In genomic region chr6:28353981-28354676, GRCh38 we compare ENCODE assay signal across 9 cellular contexts. TPM values are rescaled to one million over a fixed set of nuclear protein-coding genes. Genes with fewer than 3 reads are reported as not detected.
DNase-seq lines count a peak whose midpoint lies in the region; ATAC-seq and TF ChIP-seq lines count a peak whose summit lies in the region.
"Had no signal": no experiment of that assay in that cellular context is flagged by ENCODE, and none has a peak within 500 bp of the region (broad histone marks: within the 10 kb centered on the region; RNA-seq: fewer than 3 reads in every experiment).

No MANE protein-coding gene starts in this region.

- no peak for ATAC-seq in GM23338

- H3K79me2 ChIP-seq in GM23338 (replicated peaks; ENCODE audit: insufficient read depth) = peaks cover 51% of the 10 kb centered on the region

- no peak overlapping the region for H2AFZ ChIP-seq in GM23338

- H3K4me3 ChIP-seq in right atrium auricular region = peak overlapping the region in 1 of 2 donors; percentile 30
- H3K4me3 ChIP-seq in GM23338 = no peak overlapping the region

- H3F3A ChIP-seq in GM23338 (replicated peaks; ENCODE audit: low read depth) = no peaks in the 10 kb centered on the region

- peak overlapping the region; percentile 92 for H3K27ac ChIP-seq in angular gyrus (ENCODE audit: low read depth, low read length)
- H3K27ac ChIP-seq in right atrium auricular region = peak overlapping the region; percentile 82 to 84
- H3K27ac ChIP-seq in substantia nigra (ENCODE audit: low read depth, low read length, poor library complexity, severe bottlenecking) = peak overlapping the region; percentile 1
- no peak overlapping the region for H3K27ac ChIP-seq in GM23338 (ENCODE audit: low read depth)

- H3K9me3 Mint-ChIP-seq in GM23338 = peaks cover 20% of the 10 kb centered on the region; the same call in 2 of the 3 replicates

- H3K27me3 Mint-ChIP-seq in GM23338 (ENCODE audit: insufficient read depth, low read depth, poor library complexity) = peaks cover 12% of the 10 kb centered on the region

- no peak overlapping the region for H3K4me3 Mint-ChIP-seq in GM23338

- peak; percentile 10 for DNase-seq in NCI-H1092 (lab: John Stamatoyannopoulos, UW)
- DNase-seq in right atrium auricular region (ENCODE audit: low spot score) = no peak
- DNase-seq in substantia nigra (lab: John Stamatoyannopoulos, UW) = peak in 20 of 49 donors; percentile 1 to 68 (median 8)
- DNase-seq in stimulated activated CD4-positive, alpha-beta T cell treated with anti-CD3 and anti-CD28 coated beads, Interleukin-4, amount 100 ng/mL, for 1 hour = no peak
- no peak for DNase-seq in NCI-H2107 (lab: John Stamatoyannopoulos, UW)
- no peak for DNase-seq in GM23338 (ENCODE audit: low spot score)
- DNase-seq in DMS114 treated with DMSO at 0.1 percent for 48 hours (lab: John Stamatoyannopoulos, UW; ENCODE audit: unreplicated experiment) = no peak
- DNase-seq: activated CD4-positive, alpha-beta T cell treated with anti-CD3 and anti-CD28 coated beads, Interleukin-2, amount 50 U/mL, for 1 hour had no signal

- H3K36me3 ChIP-seq in right atrium auricular region = no peaks in the 10 kb centered on the region
- no peaks in the 10 kb centered on the region for H3K36me3 ChIP-seq in GM23338 (ENCODE audit: insufficient read depth)

- H3K27me3 ChIP-seq in right atrium auricular region (no peaks in the 10 kb centered on the region), GM23338 (ENCODE audit: insufficient read depth) (no peaks in the 10 kb centered on the region)

- H3K4me2 ChIP-seq in GM23338 = no peak overlapping the region

- TF ChIP-seq CTCF in right atrium auricular region (IDR thresholded peaks at IDR 0.05) = no peak
- TF ChIP-seq CTCF in GM23338 (conservative IDR thresholded peaks at IDR 0.05; ENCODE audit: low read depth in 2 of 2) = no peak

- peaks cover 8% of the 10 kb centered on the region; the same call in 1 of the 2 replicates for H4K20me1 ChIP-seq in GM23338 (replicated peaks; ENCODE audit: insufficient read depth)

- no peaks in the 10 kb centered on the region for H3K9me2 ChIP-seq in GM23338 (ENCODE audit: insufficient read depth)

- H3K9me3 ChIP-seq in right atrium auricular region = no peaks in the 10 kb centered on the region

- H3K27ac Mint-ChIP-seq in GM23338 = no peak overlapping the region

- peaks cover 37% of the 10 kb centered on the region for H3K36me3 Mint-ChIP-seq in GM23338 (ENCODE audit: low read depth)

- H3K4me1 ChIP-seq in right atrium auricular region (peaks cover 0 to 33% of the 10 kb centered on the region in 2 donors), GM23338 (ENCODE audit: insufficient read depth) (peaks cover 14% of the 10 kb centered on the region)

- peaks cover 28% of the 10 kb centered on the region for H3K4me1 Mint-ChIP-seq in GM23338

TF ChIP-seq in GM23338, 12 proteins besides CTCF, POLR2A, EP300 and RAD21 (continues in another document):
- TF ChIP-seq JUNB (IDR thresholded peaks at IDR 0.05; ENCODE audit: unreplicated experiment) (no peak), STAT1 (IDR thresholded peaks at IDR 0.05; ENCODE audit: unreplicated experiment) (no peak), REST (IDR thresholded peaks at IDR 0.05; ENCODE audit: unreplicated experiment) (no peak), CREB1 (CRISPR knock-in tag; IDR thresholded peaks at IDR 0.05; ENCODE audit: low read depth) (no peak), ZNF114 (CRISPR knock-in tag; IDR thresholded peaks at IDR 0.05) (no peak), NANOG (IDR thresholded peaks at IDR 0.05; ENCODE audit: borderline replicate concordance) (no peak)
- TF ChIP-seq, protein P1, sequence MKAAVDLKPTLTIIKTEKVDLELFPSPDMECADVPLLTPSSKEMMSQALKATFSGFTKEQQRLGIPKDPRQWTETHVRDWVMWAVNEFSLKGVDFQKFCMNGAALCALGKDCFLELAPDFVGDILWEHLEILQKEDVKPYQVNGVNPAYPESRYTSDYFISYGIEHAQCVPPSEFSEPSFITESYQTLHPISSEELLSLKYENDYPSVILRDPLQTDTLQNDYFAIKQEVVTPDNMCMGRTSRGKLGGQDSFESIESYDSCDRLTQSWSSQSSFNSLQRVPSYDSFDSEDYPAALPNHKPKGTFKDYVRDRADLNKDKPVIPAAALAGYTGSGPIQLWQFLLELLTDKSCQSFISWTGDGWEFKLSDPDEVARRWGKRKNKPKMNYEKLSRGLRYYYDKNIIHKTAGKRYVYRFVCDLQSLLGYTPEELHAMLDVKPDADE (IDR thresholded peaks at IDR 0.05) = no peak

RNA-seq across cellular contexts. Expression of gene ZKSCAN3, which starts 4.4 kb away (rescaled TPM):
- total RNA-seq in right atrium auricular region = 1 to 10 TPM; 2.3 to 3.7 TPM
- total RNA-seq in GM23338 (2014; rRNA removed; shearing (Covaris generic)) = 4.3 and 7.6 TPM in 2 replicates
- 2.8 and 3.0 TPM in 2 replicates for polyA plus RNA-seq in GM23338 (2016; fragmentation: Nextera tagmentation; extraction: Ambion mirVana)

RNA-seq across cellular contexts. Expression of gene ZSCAN31, which starts 18.2 kb away (rescaled TPM):
- 10 to 100 TPM in 1 of 2 donors, 1 to 10 TPM in 1; 9.9 to 14.5 TPM for total RNA-seq in right atrium auricular region
- total RNA-seq in GM23338 (2014; rRNA removed; shearing (Covaris generic)) = 4.7 and 12.1 TPM in 2 replicates
- 2.8 and 3.1 TPM in 2 replicates for polyA plus RNA-seq in GM23338 (2016; fragmentation: Nextera tagmentation; extraction: Ambion mirVana)

RNA-seq across cellular contexts. Expression of gene ZSCAN12, which starts 45.4 kb away (rescaled TPM):
- 1 to 10 TPM; 2.1 to 3.4 TPM for total RNA-seq in right atrium auricular region
- 5.7 and 7.3 TPM in 2 replicates for total RNA-seq in GM23338 (2014; rRNA removed; shearing (Covaris generic))
- polyA plus RNA-seq in GM23338 (2016; fragmentation: Nextera tagmentation; extraction: Ambion mirVana) = 1.9 and 2.0 TPM in 2 replicates
